13 cellular contexts compared by ENCODE assay signal in genomic region chr1:156673387-156674121, GRCh38. TPM values are rescaled to one million over a fixed set of nuclear protein-coding genes. Genes with fewer than 3 reads are reported as not detected.
A peak's percentile ranks its signal among the peaks of the same experiment; 100 is the strongest.
DNase-seq lines count a peak whose midpoint lies in the region; ATAC-seq and TF ChIP-seq lines count a peak whose summit lies in the region.
"Had no signal": no experiment of that assay in that cellular context is flagged by ENCODE, and none has a peak within 500 bp of the region (broad histone marks: within the 10 kb centered on the region; RNA-seq: fewer than 3 reads in every experiment).

No MANE protein-coding gene starts in this region.

- WGBS in transverse colon (ENCODE audit: low coverage in 1 of 2), 2 donors: 20 to 62% methylated on average over 1 to 8 of the region's 8 CpGs

- peaks cover 54% of the 10 kb centered on the region for H3K27me3 Mint-ChIP-seq in MCF 10A (ENCODE audit: insufficient read depth, unreplicated experiment)

- no peaks in the 10 kb centered on the region for H4K20me1 ChIP-seq in fibroblast of lung (ENCODE audit: control insufficient read depth, extremely low read depth, insufficient read depth, low read length)

- H3K27me3 ChIP-seq in breast epithelium: peaks cover 0 to 4% of the 10 kb centered on the region in 2 donors
- H3K27me3 ChIP-seq in fibroblast of lung (ENCODE audit: control insufficient read depth, insufficient read depth, low read length): no peaks in the 10 kb centered on the region
- H3K27me3 ChIP-seq in mucosa of stomach (ENCODE audit: control insufficient read depth, insufficient read depth, low read length): peaks cover 57% of the 10 kb centered on the region
- peaks cover 47% of the 10 kb centered on the region for H3K27me3 ChIP-seq in transverse colon

- in situ Hi-C loops in transverse colon (cut with MboI; ENCODE audit: low pct_ligation_motif_present in 1 of 4, low pct_unique_long_range_greater_than_20kb in 1 of 4, low sequenced_read_pairs in 3 of 4): no loop called here

- intact Hi-C loops in breast epithelium (cut with DNase I; ENCODE audit: low total_unique reads) (no loop called here), MCF 10A (cut with micrococcal nuclease) (no loop called here), transverse colon (cut with DNase I; ENCODE audit: low total_unique reads) (no loop called here)

- H2AFZ ChIP-seq in fibroblast of lung (ENCODE audit: low read length): no peak overlapping the region

- BruUV-seq in MCF 10A (replicated peaks; lab: Mats Ljungman, UMichigan): no TSS peak

- CTCF ChIA-PET in MCF 10A (lab: Yijun Ruan, JAX): interaction anchor here (0.6 to 47.2 kb wide), 7 partner anchors 11 to 256 kb away, joined by 3 to 2415 read pairs (median 7); partner anchors contain the start of genes CRABP2, ISG20L2 and METTL25B

- H3K4me1 Mint-ChIP-seq in MCF 10A (ENCODE audit: insufficient read depth, unreplicated experiment): peaks cover 6% of the 10 kb centered on the region

- peaks cover 8 to 31% of the 10 kb centered on the region in 2 donors for H3K4me1 ChIP-seq in breast epithelium
- H3K4me1 ChIP-seq in fibroblast of lung (ENCODE audit: control insufficient read depth, extremely low read depth, insufficient read depth, low read length): peaks cover 24% of the 10 kb centered on the region
- H3K4me1 ChIP-seq in mucosa of stomach (ENCODE audit: control insufficient read depth, insufficient read depth, low read length): peaks cover 12% of the 10 kb centered on the region
- H3K4me1 ChIP-seq in transverse colon: peaks cover 8 to 40% (median 29%) of the 10 kb centered on the region in 4 donors

- H3K9ac ChIP-seq in fibroblast of lung (ENCODE audit: insufficient read depth, low read length): no peak overlapping the region
- H3K9ac ChIP-seq in mucosa of stomach (ENCODE audit: low read length): peak overlapping the region; percentile 12

- H3K4me2 ChIP-seq in fibroblast of lung (ENCODE audit: extremely low read depth, insufficient read depth, low read length): peak overlapping the region; percentile 85

- H3K79me2 ChIP-seq in fibroblast of lung (ENCODE audit: control insufficient read depth, insufficient read depth, low read length): peaks cover 38% of the 10 kb centered on the region

- POLR2A ChIA-PET in MCF 10A (lab: Yijun Ruan, JAX): interaction anchor here (0.7 kb wide), 1 partner anchor 479 kb away, joined by 3 read pairs; no protein-coding TSS in a partner anchor

- H3K9me3 Mint-ChIP-seq in MCF 10A (ENCODE audit: unreplicated experiment): no peaks in the 10 kb centered on the region

- DNase-seq in breast epithelium (ENCODE audit: low spot score in 2 of 2) (no peak), MCF 10A (ENCODE audit: unreplicated experiment) (no peak), fibroblast of lung (ENCODE audit: low read depth in 2 of 2) (peak in 1 of 2 donors; percentile 50), transverse colon (no peak), SKM-1 treated with dmso at 0.1 percent for 144 hours (lab: John Stamatoyannopoulos, UW; ENCODE audit: unreplicated experiment) (no peak)
- DNase-seq: NCI-H2029; stimulated activated CD8-positive, alpha-beta memory T cell treated with anti-CD3 and anti-CD28 coated beads, Interleukin-4, amount 100 ng/mL, for 48 hours; SW 1271 had no signal

- ATAC-seq in GM21737 (IDR thresholded peaks at IDR 0.05; ENCODE audit: unreplicated experiment) (no peak), HG03457 (IDR thresholded peaks at IDR 0.05; ENCODE audit: unreplicated experiment) (no peak)

- H3K36me3 Mint-ChIP-seq in MCF 10A (ENCODE audit: insufficient read depth, unreplicated experiment): peaks cover 5% of the 10 kb centered on the region

- no peak overlapping the region for H3K4me3 Mint-ChIP-seq in MCF 10A (ENCODE audit: unreplicated experiment)

- H3K27ac ChIP-seq in breast epithelium: peak overlapping the region; percentile 79 to 81
- peak overlapping the region; percentile 36 for H3K27ac ChIP-seq in fibroblast of lung (ENCODE audit: insufficient read depth, low read length)
- peak overlapping the region; percentile 17 to 79 (median 50) for H3K27ac ChIP-seq in transverse colon

- H3K4me3 ChIP-seq in breast epithelium (peak overlapping the region in 2 of 3 donors; percentile 63 to 76), fibroblast of lung (replicated peaks in 1 of 4; ENCODE audit: control extremely low read depth in 1 of 4, insufficient read depth in 1 of 4, low read depth in 3 of 4, low read length in 4 of 4) (peak overlapping the region in 3 of 4 experiments; percentile 14 to 26 (median 20)), mucosa of stomach (ENCODE audit: low read length) (no peak overlapping the region), transverse colon (no peak overlapping the region)

- no peak overlapping the region for H3K27ac Mint-ChIP-seq in MCF 10A (ENCODE audit: low read depth, unreplicated experiment)

- H3K9me3 ChIP-seq in breast epithelium (no peaks in the 10 kb centered on the region), fibroblast of lung (ENCODE audit: control insufficient read depth, insufficient read depth, low read depth, low read length) (no peaks in the 10 kb centered on the region), mucosa of stomach (ENCODE audit: control insufficient read depth, low read length) (no peaks in the 10 kb centered on the region), transverse colon (no peaks in the 10 kb centered on the region)

- TF ChIP-seq CTCF in breast epithelium (IDR thresholded peaks at IDR 0.05) (no peak), MCF 10A (IDR thresholded peaks at IDR 0.05; ENCODE audit: unreplicated experiment) (no peak), fibroblast of lung (conservative IDR thresholded peaks at IDR 0.05 in 1 of 2, IDR thresholded peaks at IDR 0.05 in 1 of 2; ENCODE audit: low read depth in 1 of 2, low read length in 2 of 2) (no peak), transverse colon (IDR thresholded peaks at IDR 0.05) (no peak)

- H3K36me3 ChIP-seq in breast epithelium (no peaks in the 10 kb centered on the region), fibroblast of lung (ENCODE audit: control insufficient read depth, insufficient read depth, low read length) (peaks cover 9% of the 10 kb centered on the region), mucosa of stomach (ENCODE audit: control insufficient read depth, insufficient read depth, low read length) (no peaks in the 10 kb centered on the region), transverse colon (no peaks in the 10 kb centered on the region)

- TF ChIP-seq EP300 in transverse colon (IDR thresholded peaks at IDR 0.05; ENCODE audit: low read depth): no peak

- TF ChIP-seq POLR2A in breast epithelium (IDR thresholded peaks at IDR 0.05) (no peak), transverse colon (IDR thresholded peaks at IDR 0.05) (no peak)

RNA-seq across cellular contexts. Expression of gene NES, which starts 3.7 kb away (rescaled TPM):
- total RNA-seq in breast epithelium (10 to 100 TPM in 2 of 3 donors, 1 to 10 TPM in 1; 9.9 to 28.5 (median 14.9) TPM), MCF 10A (2022) (not detected in 2 replicates), fibroblast of lung (44.2 and 87.4 TPM in 2 replicates), transverse colon (10 to 100 TPM in 1 of 4 donors, 1 to 10 TPM in 3; 3.3 to 15.5 (median 5.5) TPM)
- polyA plus RNA-seq in fibroblast of lung: 23.0 and 34.6 TPM in 2 replicates
- 176 and 247 TPM in 2 replicates for polyA plus RNA-seq in fibroblast of lung (2012)
- polyA minus RNA-seq in fibroblast of lung (ENCODE audit: low replicate concordance): 82.1 and 135 TPM in 2 replicates

RNA-seq across cellular contexts. Expression of gene BCAN, which starts 31.6 kb away (rescaled TPM):
- total RNA-seq in breast epithelium: under 1 TPM in 1 of 3 donors, not detected in 2; 0.44 TPM
- 0.37 TPM in 1 of 2 replicates, not detected in the other for total RNA-seq in MCF 10A (2022)
- total RNA-seq in fibroblast of lung: under 0.01 TPM in 1 of 2 replicates, not detected in the other
- 0.03 and 0.05 TPM in 2 replicates for polyA plus RNA-seq in fibroblast of lung
- 0.07 and 0.17 TPM in 2 replicates for polyA plus RNA-seq in fibroblast of lung (2012)
- 0.89 TPM in 1 of 2 replicates, not detected in the other for polyA minus RNA-seq in fibroblast of lung (ENCODE audit: low replicate concordance)
- total RNA-seq in transverse colon: under 1 TPM in 2 of 4 donors, not detected in 2; 0.55 to 0.95 TPM
- total RNA-seq: bronchial epithelial cell had no signal

RNA-seq across cellular contexts. Expression of gene CRABP2, which starts 31.8 kb away (rescaled TPM):
- total RNA-seq in breast epithelium (10 to 100 TPM in 2 of 3 donors, 1 to 10 TPM in 1; 4.2 to 61.6 (median 28.2) TPM), MCF 10A (2022) (0.98 and 1.9 TPM in 2 replicates), fibroblast of lung (33.4 and 70.4 TPM in 2 replicates), transverse colon (1 to 10 TPM in 1 of 4 donors, under 1 TPM in 1, not detected in 2; 0.79 to 1.9 TPM)
- polyA plus RNA-seq in fibroblast of lung: 48.9 and 184 TPM in 2 replicates
- polyA plus RNA-seq in fibroblast of lung (2012): 130 and 416 TPM in 2 replicates
- 25.3 and 53.9 TPM in 2 replicates for polyA minus RNA-seq in fibroblast of lung (ENCODE audit: low replicate concordance)

RNA-seq across cellular contexts. Expression of gene HAPLN2, which starts 54.3 kb away (rescaled TPM):
- total RNA-seq in breast epithelium: not detected
- not detected in 2 replicates for total RNA-seq in MCF 10A (2022)
- total RNA-seq in fibroblast of lung: not detected in 2 replicates
- polyA plus RNA-seq in fibroblast of lung: not detected in 2 replicates
- polyA plus RNA-seq in fibroblast of lung (2012): not detected in 2 replicates
- polyA minus RNA-seq in fibroblast of lung (ENCODE audit: low replicate concordance): not detected in 2 replicates
- total RNA-seq in transverse colon: 1 to 10 TPM in 1 of 4 donors, under 1 TPM in 1, not detected in 2; 0.55 to 1.9 TPM
- total RNA-seq: renal cortical epithelial cell had no signal

RNA-seq across cellular contexts. Expression of gene METTL25B, which starts 54.7 kb away (rescaled TPM):
- 10 to 100 TPM; 15.5 to 41.3 (median 30.2) TPM for total RNA-seq in breast epithelium
- total RNA-seq in MCF 10A (2022): 46.0 and 68.9 TPM in 2 replicates
- 12.6 and 17.3 TPM in 2 replicates for total RNA-seq in fibroblast of lung
- polyA plus RNA-seq in fibroblast of lung: 5.5 and 6.4 TPM in 2 replicates
- 8.4 and 10.4 TPM in 2 replicates for polyA plus RNA-seq in fibroblast of lung (2012)
- polyA minus RNA-seq in fibroblast of lung (ENCODE audit: low replicate concordance): 13.9 and 23.2 TPM in 2 replicates
- total RNA-seq in transverse colon: 10 to 100 TPM; 37.4 to 40.8 (median 39.0) TPM

Comparison
In these comparisons a context has a peak if more than half of its experiments do, and no peak if none do; other contexts are left out.
1. H3K4me3 ChIP-seq: peak in breast epithelium (2 of 3) and fibroblast of lung (3 of 4); none in mucosa of stomach (single experiment) and transverse colon (0 of 4).
2. Peak in every context shown above with its lines, with median percentiles within 50 percentile points of each other: H3K27ac ChIP-seq.